In genomic region chr3:131560795-131561194, GRCh38 we compare ENCODE assay signal across 17 cellular contexts.
"Had no signal": no experiment of that assay in that cellular context is flagged by ENCODE, and none has a peak within 500 bp of the region (broad histone marks: within the 10 kb centered on the region; RNA-seq: fewer than 3 reads in every experiment).

No MANE protein-coding gene starts in this region.

- H3K9me3 Mint-ChIP-seq: nephron progenitor cell had no signal

- H3K4me1 ChIP-seq: esophagus muscularis mucosa, gastrocnemius medialis, heart right ventricle, pancreas had no signal

- H3K27me3 ChIP-seq: esophagus muscularis mucosa, gastrocnemius medialis, pancreas had no signal

- H3K9me3 ChIP-seq: esophagus muscularis mucosa, gastrocnemius medialis, heart right ventricle, pancreas had no signal

- ATAC-seq: gastrocnemius medialis, heart right ventricle, pancreas, right cardiac atrium had no signal

- DNase-seq: effector memory CD4-positive, alpha-beta T cell; gastrocnemius medialis; heart right ventricle; mesendoderm; naive B cell; nephron progenitor cell; occipital lobe; pancreas; right cardiac atrium; small intestine; stimulated activated CD4-positive, alpha-beta T cell treated with anti-CD3 and anti-CD28 coated beads, Interleukin-12 subunit alpha, Interleukin-12 subunit beta, amount 100 ng/mL, for 4 hours; stimulated activated naive CD4-positive, alpha-beta T cell treated with Interleukin-2 at 50 U/mL for 16 hours; trophoblast cell had no signal

- H3K4me3 ChIP-seq: esophagus muscularis mucosa, gastrocnemius medialis, heart right ventricle, pancreas had no signal

- H3K4me1 Mint-ChIP-seq: naive B cell, nephron progenitor cell had no signal

- H3K4me3 Mint-ChIP-seq: naive B cell, nephron progenitor cell had no signal

- H3K27ac Mint-ChIP-seq: naive B cell, nephron progenitor cell, progenitor cell of endocrine pancreas had no signal

- H3K36me3 Mint-ChIP-seq: naive B cell had no signal

- H3K36me3 ChIP-seq: esophagus muscularis mucosa, gastrocnemius medialis, heart right ventricle, pancreas had no signal

- H3K27ac ChIP-seq: epithelial cell of prostate, esophagus muscularis mucosa, gastrocnemius medialis, heart right ventricle, pancreas had no signal

- FAIRE-seq: islet of Langerhans, pancreas, small intestine had no signal
